ENCODE assay signal across 8 cellular contexts in genomic region chr19:39446365-39447084, GRCh38. TPM values are rescaled to one million over a fixed set of nuclear protein-coding genes. Genes with fewer than 3 reads are reported as not detected.
DNase-seq lines count a peak whose midpoint lies in the region; ATAC-seq and TF ChIP-seq lines count a peak whose summit lies in the region.

No MANE protein-coding gene starts in this region.

- intact Hi-C loops in esophagus muscularis mucosa (cut with DNase I) = loop anchor here (5.0 kb wide), 1 partner anchor 86 kb away; the partner anchor contains the start of gene EID2B

- no peak overlapping the region for H3K14ac ChIP-seq in trophoblast cell (ENCODE audit: low read length)

- H3K27me3 ChIP-seq in GM06990 (replicated peaks; ENCODE audit: control insufficient read depth, insufficient read depth, low read length) (no peaks in the 10 kb centered on the region), esophagus muscularis mucosa (no peaks in the 10 kb centered on the region), trophoblast cell (ENCODE audit: insufficient read depth, low read length) (no peaks in the 10 kb centered on the region)

- no peak overlapping the region for H2BK12ac ChIP-seq in trophoblast cell (ENCODE audit: low read length)

- peaks cover 9% of the 10 kb centered on the region for H3K79me1 ChIP-seq in trophoblast cell (ENCODE audit: low read length)

- H3K4me2 ChIP-seq in trophoblast cell (ENCODE audit: low read length) = peak overlapping the region; percentile 79

- no peak overlapping the region for H4K12ac ChIP-seq in trophoblast cell (ENCODE audit: low read depth, low read length)

- POLR2A ChIA-PET in RWPE1 (lab: Yijun Ruan, JAX; ENCODE audit: low non-redundant PET) = interaction anchor here (0.8 kb wide), 1 partner anchor 11 kb away, joined by 3 read pairs; the partner anchor contains the start of gene RPS16

- TF ChIP-seq EP300 in esophagus muscularis mucosa (IDR thresholded peaks at IDR 0.05) = no peak

- CTCF ChIA-PET in RWPE1 (lab: Yijun Ruan, JAX) = interaction anchor here (0.7 kb wide), 1 partner anchor 28 kb away, joined by 3 read pairs; no protein-coding TSS in a partner anchor

- H3K36me3 ChIP-seq in GM06990 (ENCODE audit: control insufficient read depth, insufficient read depth, low read length) (no peaks in the 10 kb centered on the region; the same call in 1 of the 2 replicates), esophagus muscularis mucosa (peaks cover 0 to 28% (median 10%) of the 10 kb centered on the region in 4 donors), trophoblast cell (ENCODE audit: control insufficient read depth in 1 of 2, insufficient read depth in 2 of 2, low read length in 2 of 2) (peaks cover 9 to 11% of the 10 kb centered on the region in 2 experiments)

- ATAC-seq in GM18858 (IDR thresholded peaks at IDR 0.05; ENCODE audit: unreplicated experiment) = no peak

- no peak overlapping the region for H2AK5ac ChIP-seq in trophoblast cell (ENCODE audit: low read length)

- TF ChIP-seq POLR2A in esophagus muscularis mucosa (IDR thresholded peaks at IDR 0.05; ENCODE audit: low read depth) = no peak

- no peak overlapping the region for H2BK120ac ChIP-seq in trophoblast cell (ENCODE audit: insufficient read depth, low read length, poor library complexity)

- H3K9me3 ChIP-seq in esophagus muscularis mucosa = no peaks in the 10 kb centered on the region
- H3K9me3 ChIP-seq in trophoblast cell (ENCODE audit: insufficient read depth, low read depth, low read length) = no peaks in the 10 kb centered on the region

- no peak overlapping the region for H4K8ac ChIP-seq in trophoblast cell (ENCODE audit: low read depth, low read length)

- H3K4me1 ChIP-seq in esophagus muscularis mucosa = peaks cover 46 to 73% (median 59%) of the 10 kb centered on the region in 4 donors
- peaks cover 8 to 16% of the 10 kb centered on the region in 2 experiments for H3K4me1 ChIP-seq in trophoblast cell (ENCODE audit: control insufficient read depth in 1 of 2, insufficient read depth in 2 of 2, low read length in 2 of 2)

- no peak overlapping the region for H2AFZ ChIP-seq in trophoblast cell (ENCODE audit: insufficient read depth, low read length, poor library complexity)

- no peak for TF ChIP-seq CTCF in GM06990 (IDR thresholded peaks at IDR 0.05; ENCODE audit: insufficient read depth, low read length, poor library complexity, severe bottlenecking)
- TF ChIP-seq CTCF in RWPE1 (conservative IDR thresholded peaks at IDR 0.05; ENCODE audit: low read depth) = no peak
- TF ChIP-seq CTCF in esophagus muscularis mucosa (IDR thresholded peaks at IDR 0.05) = no peak

- DNase-seq in GM06990 (ENCODE audit: extremely low read depth, insufficient read length) = no peak
- DNase-seq in RWPE1 (ENCODE audit: low spot score) = no peak
- DNase-seq in esophagus muscularis mucosa (ENCODE audit: extremely low spot score) = no peak
- DNase-seq in trophoblast cell = no peak
- DNase-seq in mucosa of gallbladder (ENCODE audit: low spot score) = no peak
- no peak for DNase-seq in hepatic stellate cell (ENCODE audit: low spot score)
- DNase-seq in nucleus accumbens (lab: John Stamatoyannopoulos, UW) = no peak

- H3K18ac ChIP-seq in trophoblast cell (ENCODE audit: low read length) = no peak overlapping the region

- H3K23ac ChIP-seq in trophoblast cell (ENCODE audit: low read length) = no peak overlapping the region

- peaks cover 30% of the 10 kb centered on the region for H3K79me2 ChIP-seq in trophoblast cell (ENCODE audit: control insufficient read depth, insufficient read depth, low read length, poor library complexity)

- no peak overlapping the region for H4K91ac ChIP-seq in trophoblast cell (ENCODE audit: low read depth, low read length)

- H3K27ac ChIP-seq in RWPE1 (peak overlapping the region; percentile 37), esophagus muscularis mucosa (replicated peaks in 1 of 4) (peak overlapping the region; percentile 91 to 96 (median 94)), trophoblast cell (ENCODE audit: low read depth, low read length) (no peak overlapping the region)

- no peak overlapping the region for H2BK5ac ChIP-seq in trophoblast cell (ENCODE audit: low read depth, low read length, poor library complexity)

- no peak overlapping the region for H3K9ac ChIP-seq in trophoblast cell (ENCODE audit: low read length)

- H3K4ac ChIP-seq in trophoblast cell (ENCODE audit: low read depth, low read length) = peak overlapping the region; percentile 37

- H3K4me3 ChIP-seq in GM06990 (replicated peaks; ENCODE audit: low read depth, low read length) (peak overlapping the region; percentile 100), esophagus muscularis mucosa (peak overlapping the region; percentile 73 to 96 (median 90)), trophoblast cell (ENCODE audit: low read depth, low read length) (no peak overlapping the region)

- WGBS in esophagus muscularis mucosa = 83% methylated on average over 16 of the region's 16 CpGs
- WGBS in trophoblast cell (ENCODE audit: extremely low coverage, insufficient coverage, insufficient read length) = no CpG with 5 or more reads among the region's 16 CpGs

RNA-seq across cellular contexts. Expression of gene SUPT5H, which starts 1.1 kb away (rescaled TPM):
- total RNA-seq in esophagus muscularis mucosa (100 to 1,000 TPM in 1 of 4 donors, 10 to 100 TPM in 3; 87.6 to 101 (median 91.5) TPM), mucosa of gallbladder (157 TPM)
- polyA plus RNA-seq in trophoblast cell (2013) = 139 and 147 TPM in 2 replicates

RNA-seq across cellular contexts. Expression of gene RPS16, which starts 10.8 kb away (rescaled TPM):
- total RNA-seq in esophagus muscularis mucosa (1,000 to 10,000 TPM; 1,316 to 2,441 (median 1,971) TPM), mucosa of gallbladder (1,378 TPM)
- 3,136 and 3,193 TPM in 2 replicates for polyA plus RNA-seq in trophoblast cell (2013)

RNA-seq across cellular contexts. Expression of gene PLEKHG2, which starts 34.1 kb away (rescaled TPM):
- 10 to 100 TPM; 16.7 to 38.4 (median 22.2) TPM for total RNA-seq in esophagus muscularis mucosa
- 51.5 and 53.7 TPM in 2 replicates for polyA plus RNA-seq in trophoblast cell (2013)
- 41.8 TPM for total RNA-seq in mucosa of gallbladder

RNA-seq across cellular contexts. Expression of gene TIMM50, which starts 34.1 kb away (rescaled TPM):
- total RNA-seq in esophagus muscularis mucosa (10 to 100 TPM; 36.1 to 58.0 (median 51.3) TPM), mucosa of gallbladder (53.3 TPM)
- 66.8 and 71.3 TPM in 2 replicates for polyA plus RNA-seq in trophoblast cell (2013)

RNA-seq across cellular contexts. Expression of gene ZFP36, which starts 39.9 kb away (rescaled TPM):
- total RNA-seq in esophagus muscularis mucosa (100 to 1,000 TPM; 135 to 577 (median 196) TPM), mucosa of gallbladder (180 TPM)
- polyA plus RNA-seq in trophoblast cell (2013) = 34.2 and 35.4 TPM in 2 replicates
